ENCODE assay signal across 21 cellular contexts in the genomic region with DNA sequence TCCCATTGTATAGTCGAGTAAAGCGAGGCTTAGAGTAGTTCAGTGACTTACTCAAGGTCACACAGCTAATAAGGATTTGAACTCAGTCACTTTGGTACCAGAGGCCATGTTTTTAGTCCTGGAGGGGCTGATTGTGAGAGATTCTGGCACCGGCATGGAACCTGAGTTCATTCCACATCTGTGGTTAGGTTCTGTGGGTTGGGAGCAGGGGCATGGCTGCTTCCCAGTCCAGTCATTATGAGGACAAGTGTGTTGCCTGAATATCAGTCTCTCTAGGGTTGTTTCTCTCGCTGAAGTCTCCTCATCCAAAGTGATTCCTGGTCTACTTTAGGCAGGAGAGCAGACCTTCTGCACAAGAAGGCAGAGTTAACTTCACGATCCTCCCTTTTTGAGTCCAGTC.
"Had no signal": no experiment of that assay in that cellular context is flagged by ENCODE, and none has a peak within 500 bp of the region (broad histone marks: within the 10 kb centered on the region; RNA-seq: fewer than 3 reads in every experiment).

No MANE protein-coding gene starts in this region.

- H3K4me3 ChIP-seq: esophagus squamous epithelium, gastroesophageal sphincter, mucosa of descending colon, sigmoid colon, smooth muscle cell, stomach, suprapubic skin, tibial nerve had no signal

- H3K27ac Mint-ChIP-seq: activated CD4-positive, alpha-beta memory T cell treated with anti-CD3 and anti-CD28 coated beads for 36 hours; activated CD4-positive, alpha-beta T cell treated with anti-CD3 and anti-CD28 coated beads for 36 hours; activated naive CD8-positive, alpha-beta T cell treated with anti-CD3 and anti-CD28 coated beads for 36 hours; effector memory CD8-positive, alpha-beta T cell; nephron progenitor cell; stimulated activated memory B cell treated with anti-CD40 and anti-IgM and Interleukin-4, amounts not matched to agents 10 μg/mL and 1 μg/mL and 100 μg/mL, for 72 hours; WTC11 had no signal

- H3K4me3 Mint-ChIP-seq: activated CD4-positive, alpha-beta memory T cell treated with anti-CD3 and anti-CD28 coated beads for 36 hours; activated CD4-positive, alpha-beta T cell treated with anti-CD3 and anti-CD28 coated beads for 36 hours; activated naive CD8-positive, alpha-beta T cell treated with anti-CD3 and anti-CD28 coated beads for 36 hours; effector memory CD8-positive, alpha-beta T cell; nephron progenitor cell; stimulated activated memory B cell treated with anti-CD40 and anti-IgM and Interleukin-4, amounts not matched to agents 10 μg/mL and 1 μg/mL and 100 μg/mL, for 72 hours; WTC11 had no signal

- H3K27me3 ChIP-seq: tibial nerve had no signal

- H3K9me3 ChIP-seq: esophagus squamous epithelium, gastroesophageal sphincter, mucosa of descending colon, sigmoid colon, stomach, suprapubic skin, tibial nerve had no signal

- H3K36me3 ChIP-seq: esophagus squamous epithelium, gastroesophageal sphincter, sigmoid colon, stomach, suprapubic skin, tibial nerve had no signal

- H3K36me3 Mint-ChIP-seq: activated CD4-positive, alpha-beta memory T cell treated with anti-CD3 and anti-CD28 coated beads for 36 hours; activated naive CD8-positive, alpha-beta T cell treated with anti-CD3 and anti-CD28 coated beads for 36 hours; stimulated activated memory B cell treated with anti-CD40 and anti-IgM and Interleukin-4, amounts not matched to agents 10 μg/mL and 1 μg/mL and 100 μg/mL, for 72 hours; WTC11 had no signal

- DNase-seq: activated CD4-positive, alpha-beta memory T cell treated with anti-CD3 and anti-CD28 coated beads for 36 hours; activated CD4-positive, alpha-beta T cell treated with anti-CD3 and anti-CD28 coated beads for 36 hours; activated naive CD4-positive, alpha-beta T cell treated with Interleukin-2 at 50 U/mL for 16 hours; activated naive CD8-positive, alpha-beta T cell treated with anti-CD3 and anti-CD28 coated beads for 36 hours; activated T-cell treated with anti-CD3 and anti-CD28 coated beads, Interleukin-2, amount 50 U/mL, for 48 hours; effector memory CD8-positive, alpha-beta T cell; esophagus squamous epithelium; left colon; mesenchymal stem cell; mucosa of descending colon; nephron progenitor cell; sigmoid colon; stimulated activated CD4-positive, alpha-beta T cell treated with anti-CD3 and anti-CD28 coated beads, Interleukin-15, amount 100 ng/mL, for 24 hours; stomach; T-helper 9 cell had no signal

- ATAC-seq: activated CD4-positive, alpha-beta T cell treated with anti-CD3 and anti-CD28 coated beads for 36 hours; effector memory CD8-positive, alpha-beta T cell; gastroesophageal sphincter; left colon; mucosa of descending colon; stimulated activated memory B cell treated with anti-CD40 and anti-IgM and Interleukin-4, amounts not matched to agents 10 μg/mL and 1 μg/mL and 100 μg/mL, for 72 hours had no signal

- H3K9me3 Mint-ChIP-seq: activated CD4-positive, alpha-beta memory T cell treated with anti-CD3 and anti-CD28 coated beads for 36 hours; activated naive CD8-positive, alpha-beta T cell treated with anti-CD3 and anti-CD28 coated beads for 36 hours; effector memory CD8-positive, alpha-beta T cell; nephron progenitor cell; WTC11 had no signal

- H3K4me1 Mint-ChIP-seq: activated CD4-positive, alpha-beta T cell treated with anti-CD3 and anti-CD28 coated beads for 36 hours; activated naive CD8-positive, alpha-beta T cell treated with anti-CD3 and anti-CD28 coated beads for 36 hours; stimulated activated memory B cell treated with anti-CD40 and anti-IgM and Interleukin-4, amounts not matched to agents 10 μg/mL and 1 μg/mL and 100 μg/mL, for 72 hours had no signal
